Comparison of ENCODE assay signal across 8 cellular contexts in genomic region chr12:121536058-121536928, GRCh38. TPM values are rescaled to one million over a fixed set of nuclear protein-coding genes. Genes with fewer than 3 reads are reported as not detected.
DNase-seq lines count a peak whose midpoint lies in the region; ATAC-seq and TF ChIP-seq lines count a peak whose summit lies in the region.

No MANE protein-coding gene starts in this region.

- H3K4me1 ChIP-seq in RWPE2 (ENCODE audit: insufficient read depth, poor library complexity, severe bottlenecking) (peaks cover 4% of the 10 kb centered on the region), upper lobe of left lung (peaks cover 52 to 65% (median 57%) of the 10 kb centered on the region in 4 donors)

- peak; percentile 95 for DNase-seq in DMS53 (lab: John Stamatoyannopoulos, UW)
- peak; percentile 44 for DNase-seq in HuH-7.5 (ENCODE audit: low spot score)
- no peak for DNase-seq in RWPE2 (ENCODE audit: low spot score)
- DNase-seq in activated naive CD4-positive, alpha-beta T cell treated with anti-CD3 and anti-CD28 coated beads, Interleukin-2, amount 50 U/mL, for 16 hours = peak; percentile 49
- peak; percentile 71 for DNase-seq in globus pallidus (ENCODE audit: low spot score)
- DNase-seq in nucleus accumbens (lab: John Stamatoyannopoulos, UW) = peak; percentile 12 to 92 (median 75)
- peak; percentile 88 to 94 for DNase-seq in upper lobe of left lung

- peak overlapping the region; percentile 47 for H3K4me3 ChIP-seq in RWPE2 (ENCODE audit: severe bottlenecking)
- peak overlapping the region; percentile 57 to 76 (median 68) for H3K4me3 ChIP-seq in upper lobe of left lung

- peak in 1 of 4 donors; percentile 46 for TF ChIP-seq POLR2A in upper lobe of left lung (IDR thresholded peaks at IDR 0.05)

- H3K27ac ChIP-seq in RWPE2 (ENCODE audit: poor library complexity, severe bottlenecking) = no peak overlapping the region
- peak overlapping the region; percentile 86 to 94 (median 92) for H3K27ac ChIP-seq in upper lobe of left lung

- H3K36me3 ChIP-seq in RWPE2 (ENCODE audit: low read depth) (0 out of 2 replicates have a peak, but pooled peaks cover 3% of the 10 kb centered on the region), upper lobe of left lung (no peaks in the 10 kb centered on the region)

- TF ChIP-seq CTCF in RWPE2 (IDR thresholded peaks at IDR 0.05; ENCODE audit: poor library complexity, severe bottlenecking) (no peak), upper lobe of left lung (IDR thresholded peaks at IDR 0.05) (no peak)

- H3K9me3 ChIP-seq in RWPE2 (ENCODE audit: severe bottlenecking) = no peaks in the 10 kb centered on the region
- no peaks in the 10 kb centered on the region for H3K9me3 ChIP-seq in upper lobe of left lung

- TF ChIP-seq EP300 in upper lobe of left lung (IDR thresholded peaks at IDR 0.05) = no peak

- H3K27me3 ChIP-seq in RWPE2 (ENCODE audit: insufficient read depth, poor library complexity, severe bottlenecking) = no peaks in the 10 kb centered on the region
- no peaks in the 10 kb centered on the region for H3K27me3 ChIP-seq in upper lobe of left lung

- WGBS in upper lobe of left lung, 2 donors = 6 to 13% methylated on average over 27 to 37 of the region's 38 CpGs

- ATAC-seq in GM21515 (IDR thresholded peaks at IDR 0.05; ENCODE audit: unreplicated experiment) (peak; percentile 52), RWPE2 (ENCODE audit: low read depth) (peak; percentile 5; the same call in 2 of the 3 replicates), upper lobe of left lung (ENCODE audit: low FRiP score in 2 of 2) (peak; percentile 86)

RNA-seq across cellular contexts. Expression of gene KDM2B, which starts 44.5 kb away (rescaled TPM):
- total RNA-seq in upper lobe of left lung = 10 to 100 TPM; 29.5 to 81.7 (median 34.2) TPM

Comparison
In these comparisons a context has a peak if more than half of its experiments do, and no peak if none do; other contexts are left out.
1. ATAC-seq: peak in every context shown above with its lines; median percentile 86 in upper lobe of left lung; 52 in GM21515; 5 in RWPE2.